ENCODE assay signal across 8 cellular contexts in the genomic region with DNA sequence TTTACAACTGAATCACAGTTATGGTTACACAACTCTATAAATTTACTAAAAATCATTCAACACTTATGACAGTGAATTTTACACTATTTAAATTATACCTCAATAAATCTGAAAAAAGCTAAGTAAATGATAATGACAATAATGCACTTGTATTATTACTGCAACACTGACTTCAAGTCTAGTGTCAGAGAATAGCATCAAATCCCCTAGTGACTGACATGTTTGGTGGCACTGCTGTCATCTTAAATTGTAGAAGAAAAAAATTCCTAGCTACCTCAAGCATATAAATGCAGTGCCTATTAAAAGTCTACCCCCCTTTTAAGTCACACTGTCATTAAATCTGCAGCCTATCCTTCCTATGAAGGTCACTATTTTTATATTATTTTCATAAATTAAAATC.
"Had no signal": no experiment of that assay in that cellular context is flagged by ENCODE, and none has a peak within 500 bp of the region (broad histone marks: within the 10 kb centered on the region; RNA-seq: fewer than 3 reads in every experiment).

No MANE protein-coding gene starts in this region.

- H3K4me3 ChIP-seq: K562 had no signal

- DNase-seq: IMR-90, KBM-7, KG1 had no signal

- ATAC-seq: HepG2, K562 had no signal

- H3K27ac ChIP-seq: KMS-11 had no signal

- H3K4me2 ChIP-seq: KMS-11 had no signal

- H3K9ac ChIP-seq: KMS-11 had no signal

- FAIRE-seq: HepG2, HTR-8/SVneo, K562 had no signal

- H3K4me3 Mint-ChIP-seq: IgD-negative memory B cell had no signal

- H3K27me3 Mint-ChIP-seq: IgD-negative memory B cell had no signal
